ENCODE assay signal across 8 cellular contexts in genomic region chr7:42237162-42237821, GRCh38. TPM values are rescaled to one million over a fixed set of nuclear protein-coding genes. Genes with fewer than 3 reads are reported as not detected.
A peak's percentile ranks its signal among the peaks of the same experiment; 100 is the strongest.
DNase-seq lines count a peak whose midpoint lies in the region; ATAC-seq and TF ChIP-seq lines count a peak whose summit lies in the region.

TSS of gene GLI3 (minus strand) at chr7:42237209. CDS start at chr7:42223253, 13,956 bp downstream.

- TF ChIP-seq POLR2A in uterus (IDR thresholded peaks at IDR 0.05): peak; percentile 71 to 73

- H3K9me3 Mint-ChIP-seq in activated CD8-positive, alpha-beta T cell treated with anti-CD3 and anti-CD28 coated beads for 36 hours: no peaks in the 10 kb centered on the region
- peaks cover 0 to 6% (median 0%) of the 10 kb centered on the region in 11 donors for H3K9me3 Mint-ChIP-seq in naive thymus-derived CD4-positive, alpha-beta T cell

- H3K36me3 Mint-ChIP-seq in activated CD8-positive, alpha-beta T cell treated with anti-CD3 and anti-CD28 coated beads for 36 hours (ENCODE audit: low read depth): no peaks in the 10 kb centered on the region
- no peaks in the 10 kb centered on the region for H3K36me3 Mint-ChIP-seq in naive thymus-derived CD4-positive, alpha-beta T cell

- DNase-seq in Daoy (ENCODE audit: low read depth): peak; percentile 98
- peak; percentile 50 for DNase-seq in activated CD8-positive, alpha-beta T cell treated with anti-CD3 and anti-CD28 coated beads for 36 hours
- DNase-seq in fibroblast of the conjunctiva (ENCODE audit: low read depth): peak; percentile 88
- DNase-seq in naive thymus-derived CD4-positive, alpha-beta T cell: peak in 1 of 9 donors; percentile 32
- peak; percentile 92 to 95 for DNase-seq in uterus
- DNase-seq in NCI-H446 (lab: John Stamatoyannopoulos, UW): no peak

- H3K4me1 Mint-ChIP-seq in activated CD8-positive, alpha-beta T cell treated with anti-CD3 and anti-CD28 coated beads for 36 hours (ENCODE audit: low read depth): peaks cover 6% of the 10 kb centered on the region
- H3K4me1 Mint-ChIP-seq in naive thymus-derived CD4-positive, alpha-beta T cell: peaks cover 11 to 21% (median 17%) of the 10 kb centered on the region in 7 donors

- H3K27ac ChIP-seq in HUES6 (ENCODE audit: low read depth, low read length) (peak within 1 kb of the TSS; percentile 65; the same call in 1 of the 2 replicates), uterus (peak within 1 kb of the TSS; percentile 95 to 99)
- H3K27ac ChIP-seq in naive thymus-derived CD4-positive, alpha-beta T cell (ENCODE audit: low read depth, low read length): no peak within 1 kb of the TSS

- H3K27me3 Mint-ChIP-seq in activated CD8-positive, alpha-beta T cell treated with anti-CD3 and anti-CD28 coated beads for 36 hours: peaks cover 60% of the 10 kb centered on the region
- peaks cover 48 to 76% (median 67%) of the 10 kb centered on the region in 5 donors for H3K27me3 Mint-ChIP-seq in naive thymus-derived CD4-positive, alpha-beta T cell

- H3K9ac ChIP-seq in HUES6 (ENCODE audit: low read length): peak within 1 kb of the TSS; percentile 85

- H3K9me3 ChIP-seq in HUES6 (ENCODE audit: control insufficient read depth, insufficient read depth, low read depth, low read length) (no peaks in the 10 kb centered on the region), uterus (no peaks in the 10 kb centered on the region)
- no peaks in the 10 kb centered on the region for H3K9me3 ChIP-seq in naive thymus-derived CD4-positive, alpha-beta T cell (ENCODE audit: control insufficient read depth in 2 of 3, low read length in 3 of 3)

- ATAC-seq in GM19468 (IDR thresholded peaks at IDR 0.05; ENCODE audit: extremely low read depth, unreplicated experiment): peak; percentile 53
- ATAC-seq in activated CD8-positive, alpha-beta T cell treated with anti-CD3 and anti-CD28 coated beads for 36 hours: peak; percentile 85
- ATAC-seq in naive thymus-derived CD4-positive, alpha-beta T cell: peak; percentile 12

- H3K4me3 Mint-ChIP-seq in activated CD8-positive, alpha-beta T cell treated with anti-CD3 and anti-CD28 coated beads for 36 hours: peak within 1 kb of the TSS; percentile 69
- H3K4me3 Mint-ChIP-seq in naive thymus-derived CD4-positive, alpha-beta T cell: peak within 1 kb of the TSS; percentile 67 to 93 (median 80)

- H3K4me3 ChIP-seq in HUES6 (ENCODE audit: low read depth, low read length): peak within 1 kb of the TSS; percentile 94
- no peak within 1 kb of the TSS for H3K4me3 ChIP-seq in naive thymus-derived CD4-positive, alpha-beta T cell (ENCODE audit: low read length)
- H3K4me3 ChIP-seq in uterus: peak within 1 kb of the TSS; percentile 60 to 80

- POLR2A ChIA-PET in activated CD8-positive, alpha-beta T cell treated with anti-CD3 and anti-CD28 coated beads for 36 hours (lab: Charles Lee): no interaction called here
- POLR2A ChIA-PET in naive thymus-derived CD4-positive, alpha-beta T cell (lab: Charles Lee): no interaction called here

- H3K4me1 ChIP-seq in HUES6 (ENCODE audit: control insufficient read depth, insufficient read depth, low read length) (peaks cover 47% of the 10 kb centered on the region), uterus (peaks cover 4 to 7% of the 10 kb centered on the region in 2 donors)
- H3K4me1 ChIP-seq in naive thymus-derived CD4-positive, alpha-beta T cell (ENCODE audit: control insufficient read depth in 2 of 2, insufficient read depth in 2 of 2, low read length in 2 of 2): no peaks in the 10 kb centered on the region

- no peak for TF ChIP-seq CTCF in activated CD8-positive, alpha-beta T cell treated with anti-CD3 and anti-CD28 coated beads for 36 hours (IDR thresholded peaks at IDR 0.05)
- TF ChIP-seq CTCF in uterus (IDR thresholded peaks at IDR 0.05): peak in 3 of 4 experiments; percentile 13 to 61 (median 46)

- CTCF ChIA-PET in activated CD8-positive, alpha-beta T cell treated with anti-CD3 and anti-CD28 coated beads for 36 hours (lab: Charles Lee): no interaction called here
- CTCF ChIA-PET in naive thymus-derived CD4-positive, alpha-beta T cell (lab: Charles Lee): no interaction called here

- H3K36me3 ChIP-seq in HUES6 (ENCODE audit: control insufficient read depth, insufficient read depth, low read length): no peaks in the 10 kb centered on the region
- no peaks in the 10 kb centered on the region for H3K36me3 ChIP-seq in naive thymus-derived CD4-positive, alpha-beta T cell (ENCODE audit: control insufficient read depth in 2 of 3, insufficient read depth in 3 of 3, low read length in 3 of 3)
- no peaks in the 10 kb centered on the region for H3K36me3 ChIP-seq in uterus

- intact Hi-C loops in activated CD8-positive, alpha-beta T cell treated with anti-CD3 and anti-CD28 coated beads for 36 hours (cut with micrococcal nuclease): no loop called here
- intact Hi-C loops in naive thymus-derived CD4-positive, alpha-beta T cell (cut with micrococcal nuclease): no loop called here
- intact Hi-C loops in uterus (cut with DNase I; ENCODE audit: low total_unique reads): no loop called here

- H3K27ac Mint-ChIP-seq in activated CD8-positive, alpha-beta T cell treated with anti-CD3 and anti-CD28 coated beads for 36 hours: no peak within 1 kb of the TSS
- H3K27ac Mint-ChIP-seq in naive thymus-derived CD4-positive, alpha-beta T cell: peak within 1 kb of the TSS in 1 of 9 donors; percentile 51

- H3K27me3 ChIP-seq in HUES6 (ENCODE audit: control insufficient read depth, insufficient read depth, low read length) (peaks cover 45% of the 10 kb centered on the region), uterus (no peaks in the 10 kb centered on the region)
- H3K27me3 ChIP-seq in naive thymus-derived CD4-positive, alpha-beta T cell (ENCODE audit: control insufficient read depth in 2 of 2, insufficient read depth in 2 of 2, low read length in 2 of 2): peaks cover 0 to under 1% of the 10 kb centered on the region in 2 donors

RNA-seq across cellular contexts. Expression of gene GLI3, which starts in this region (rescaled TPM):
- total RNA-seq in Daoy (2014; rRNA removed; shearing (Covaris generic)): 4.3 and 7.2 TPM in 2 replicates
- total RNA-seq in activated CD8-positive, alpha-beta T cell treated with anti-CD3 and anti-CD28 coated beads for 36 hours: not detected
- total RNA-seq in naive thymus-derived CD4-positive, alpha-beta T cell: under 1 TPM in 2 of 5 experiments, not detected in 3; 0.32 to 0.95 TPM
- polyA plus RNA-seq in naive thymus-derived CD4-positive, alpha-beta T cell: under 1 TPM in 1 of 2 donors, not detected in 1; 0.54 TPM
- 100 to 1,000 TPM in 1 of 4 donors, 10 to 100 TPM in 3; 16.5 to 105 (median 22.6) TPM for total RNA-seq in uterus

Comparison
In these comparisons a context has a peak if more than half of its experiments do, and no peak if none do; other contexts are left out.
1. Peak in DNase-seq and ATAC-seq in activated CD8-positive, alpha-beta T cell treated with anti-CD3 and anti-CD28 coated beads for 36 hours; RNA of the gene not detected or under 1 TPM.
2. Peak in ATAC-seq in naive thymus-derived CD4-positive, alpha-beta T cell; RNA of the gene not detected or under 1 TPM.
3. DNase-seq: peak in Daoy (single experiment), fibroblast of the conjunctiva (single experiment) and uterus (2 of 2); none in NCI-H446 (0 of 2).
4. ATAC-seq: peak in every context shown above with its lines; median percentile 85 in activated CD8-positive, alpha-beta T cell treated with anti-CD3 and anti-CD28 coated beads for 36 hours; 53 in GM19468; 12 in naive thymus-derived CD4-positive, alpha-beta T cell.